In genomic region chr6:13924146-13924948, GRCh38 we compare ENCODE assay signal across 9 cellular contexts. TPM values are rescaled to one million over a fixed set of nuclear protein-coding genes. Genes with fewer than 3 reads are reported as not detected.
DNase-seq lines count a peak whose midpoint lies in the region; ATAC-seq, FAIRE-seq and TF ChIP-seq lines count a peak whose summit lies in the region.
"Had no signal": no experiment of that assay in that cellular context is flagged by ENCODE, and none has a peak within 500 bp of the region (broad histone marks: within the 10 kb centered on the region; RNA-seq: fewer than 3 reads in every experiment).

No MANE protein-coding gene starts in this region.

- H3K36me3 ChIP-seq in MG63: no peaks in the 10 kb centered on the region
- H3K36me3 ChIP-seq in colonic mucosa: no peaks in the 10 kb centered on the region
- H3K36me3 ChIP-seq in HepG2 (replicated peaks in 1 of 2; ENCODE audit: control insufficient read depth in 1 of 2, insufficient read depth in 2 of 2, low read length in 2 of 2): no peaks in the 10 kb centered on the region
- no peaks in the 10 kb centered on the region for H3K36me3 ChIP-seq in testis (ENCODE audit: low read depth, missing control alignments)
- no peaks in the 10 kb centered on the region for H3K36me3 ChIP-seq in Karpas-422 (ENCODE audit: insufficient read depth, low read length)

- H2AFZ ChIP-seq in HepG2 (ENCODE audit: low read length): no peak overlapping the region
- no peak overlapping the region for H2AFZ ChIP-seq in Karpas-422 (ENCODE audit: low read length)

- H3K79me2 ChIP-seq in HepG2 (ENCODE audit: insufficient read depth, low read length) (no peaks in the 10 kb centered on the region), Karpas-422 (ENCODE audit: low read length) (no peaks in the 10 kb centered on the region)

- 9% methylated on average over 19 of the region's 37 CpGs for WGBS in HepG2 (ENCODE audit: low lambda C conversion rate)
- 8 to 12% methylated on average over 17 to 37 of the region's 37 CpGs for WGBS in testis, 2 donors

- H3K4me3 ChIP-seq in MG63 (peak overlapping the region; percentile 39), colonic mucosa (peak overlapping the region; percentile 30), HepG2 (replicated peaks in 1 of 3; ENCODE audit: insufficient read depth in 1 of 3, low read depth in 2 of 3, low read length in 3 of 3) (peak overlapping the region; percentile 13 to 61 (median 24); a peak in 2 of 6 replicates), testis (peak overlapping the region; percentile 43 to 57), Karpas-422 (ENCODE audit: low read length) (no peak overlapping the region)

- TF ChIP-seq EP300 in HepG2 (IDR thresholded peaks at IDR 0.05; ENCODE audit: low read depth in 2 of 2, low read length in 2 of 2) (no peak), HepG2 (CRISPR knock-in tag; IDR thresholded peaks at IDR 0.05; ENCODE audit: borderline replicate concordance) (no peak)

- BruUV-seq in HepG2 (replicated peaks; lab: Mats Ljungman, UMichigan): no TSS peak

- in situ Hi-C loops in HepG2 (cut with HindIII; ENCODE audit: extremely low pct_ligation_motif_present, low pct_unique_long_range_greater_than_20kb): no loop called here

- H4K20me1 ChIP-seq in HepG2 (ENCODE audit: insufficient read depth, low read length) (no peaks in the 10 kb centered on the region), Karpas-422 (ENCODE audit: insufficient read depth, low read depth, low read length) (no peaks in the 10 kb centered on the region)

- no peaks in the 10 kb centered on the region; the same call in 1 of the 2 replicates for H3K9me3 ChIP-seq in MG63
- H3K9me3 ChIP-seq in colonic mucosa: no peaks in the 10 kb centered on the region
- no peaks in the 10 kb centered on the region for H3K9me3 ChIP-seq in HepG2 (ENCODE audit: low read length)
- no peaks in the 10 kb centered on the region for H3K9me3 ChIP-seq in testis
- H3K9me3 ChIP-seq in Karpas-422 (ENCODE audit: low read length): no peaks in the 10 kb centered on the region

- no peak for TF ChIP-seq POLR2A in HepG2 (IDR thresholded peaks at IDR 0.05; ENCODE audit: insufficient read depth in 1 of 2, low read depth in 2 of 2, low read length in 2 of 2)
- no peak for TF ChIP-seq POLR2A in testis (IDR thresholded peaks at IDR 0.05)

- H3K4me1 ChIP-seq in colonic mucosa (peaks cover 5% of the 10 kb centered on the region), HepG2 (ENCODE audit: insufficient read depth, low read length) (peaks cover 14% of the 10 kb centered on the region), testis (peaks cover 6% of the 10 kb centered on the region), Karpas-422 (ENCODE audit: low read length) (no peaks in the 10 kb centered on the region)

- no peak for TF ChIP-seq RAD21 in HepG2 (CRISPR knock-in tag; IDR thresholded peaks at IDR 0.05)

- DNase-seq in Daoy (ENCODE audit: low read depth) (peak; percentile 78), MG63 (peak; percentile 58), SW480 (ENCODE audit: low spot score) (peak; percentile 25), colonic mucosa (no peak), HepG2 (ENCODE audit: low spot score) (no peak), testis (peak; percentile 48), Karpas-422 (no peak), AML-193 (lab: John Stamatoyannopoulos, UW) (no peak)

- TF ChIP-seq CTCF in colonic mucosa (IDR thresholded peaks at IDR 0.05) (no peak), HepG2 (CRISPR knock-in tag; IDR thresholded peaks at IDR 0.05) (no peak), testis (IDR thresholded peaks at IDR 0.05) (no peak)

- H3K4me2 ChIP-seq in HepG2 (ENCODE audit: low read depth, low read length) (peak overlapping the region; percentile 65), Karpas-422 (ENCODE audit: low read depth, low read length, poor library complexity, severe bottlenecking) (no peak overlapping the region)

- no peak for FAIRE-seq in HepG2 (lab: Jason Lieb, UNC)

- H3K9ac ChIP-seq in colonic mucosa (ENCODE audit: low read depth in 2 of 2, low read length in 2 of 2) (no peak overlapping the region), HepG2 (ENCODE audit: insufficient read depth, low read depth, low read length) (no peak overlapping the region), Karpas-422 (ENCODE audit: low read length) (no peak overlapping the region)

- no peaks in the 10 kb centered on the region for H3K9me2 ChIP-seq in Karpas-422 (replicated peaks; ENCODE audit: insufficient read depth, low read length)

- H3K27me3 ChIP-seq in MG63: peaks cover 54% of the 10 kb centered on the region
- peaks cover 54% of the 10 kb centered on the region for H3K27me3 ChIP-seq in colonic mucosa
- H3K27me3 ChIP-seq in HepG2 (ENCODE audit: control insufficient read depth in 1 of 2, insufficient read depth in 2 of 2, low read length in 2 of 2): peaks cover 4 to 48% of the 10 kb centered on the region in 2 experiments
- no peaks in the 10 kb centered on the region for H3K27me3 ChIP-seq in testis
- H3K27me3 ChIP-seq in Karpas-422 (ENCODE audit: low read length): no peaks in the 10 kb centered on the region

- CTCF ChIA-PET in HepG2 (lab: Yijun Ruan, JAX; ENCODE audit: low intra/inter-chr PET ratio, low total read pairs): no interaction called here

- ATAC-seq in HepG2: peak; percentile 81

- POLR2A ChIA-PET in HepG2 (lab: Yijun Ruan, JAX): no interaction called here

- H3K27ac ChIP-seq in colonic mucosa (no peak overlapping the region), HepG2 (ENCODE audit: extremely low read length, insufficient read depth, low read length) (no peak overlapping the region), testis (peak overlapping the region in 1 of 2 donors; percentile 18), Karpas-422 (ENCODE audit: low read length) (no peak overlapping the region)

- intact Hi-C loops in colonic mucosa (cut with DNase I) (no loop called here), HepG2 (cut with micrococcal nuclease; ENCODE audit: unreplicated experiment) (no loop called here), testis (cut with DNase I; ENCODE audit: low total_unique reads) (no loop called here)

TF ChIP-seq in HepG2, 621 proteins besides CTCF, POLR2A, EP300 and RAD21 (continues in another document):
- TF ChIP-seq ZNF274 (CRISPR knock-in tag; IDR thresholded peaks at IDR 0.05) (no peak), HNF1A (IDR thresholded peaks at IDR 0.05; ENCODE audit: low read depth) (no peak), HNF1A (CRISPR knock-in tag; IDR thresholded peaks at IDR 0.05; ENCODE audit: borderline replicate concordance) (no peak), CEBPB (IDR thresholded peaks at IDR 0.05; ENCODE audit: borderline replicate concordance, low read depth, low read length) (peak; percentile 65; the same call in 1 of the 2 replicates)

RNA-seq across cellular contexts. Expression of gene RNF182, which starts 0.4 kb away (rescaled TPM):
- 4.7 and 8.7 TPM in 2 replicates for total RNA-seq in Daoy (2014; rRNA removed; shearing (Covaris generic))
- 0.23 and 0.42 TPM in 2 replicates for total RNA-seq in MG63 (2014; rRNA removed; shearing (Covaris generic); ENCODE audit: low replicate concordance)
- not detected for total RNA-seq in colonic mucosa
- not detected in 2 replicates for total RNA-seq in HepG2 (2016; rRNA removed; fragmentation: Illumina TruSeq; extraction: Trizol)
- not detected in 2 replicates for total RNA-seq in HepG2 (2016; cell fraction: cytosol; rRNA removed; fragmentation: Illumina TruSeq; extraction: Trizol; ENCODE audit: low read depth)
- total RNA-seq in HepG2 (2016; cell fraction: insoluble cytoplasmic fraction; rRNA removed; fragmentation: Illumina TruSeq; extraction: Trizol): not detected in 2 replicates
- not detected in 2 replicates for total RNA-seq in HepG2 (2016; cell fraction: membrane; rRNA removed; fragmentation: Illumina TruSeq; extraction: Trizol)
- not detected in 2 replicates for total RNA-seq in HepG2 (2016; cell fraction: nucleus; rRNA removed; fragmentation: Illumina TruSeq; extraction: Trizol)
- not detected in 2 replicates for polyA plus RNA-seq in HepG2 (2011; rRNA removed)
- 0.04 TPM in 1 of 2 replicates, not detected in the other for polyA plus RNA-seq in HepG2 (2011; cell fraction: cytosol; rRNA removed)
- not detected in 2 replicates for polyA plus RNA-seq in HepG2 (2011; cell fraction: nucleus; rRNA removed)
- polyA plus RNA-seq in HepG2 (2012): not detected in 2 replicates
- polyA plus RNA-seq in HepG2 (2016; cell fraction: cytosol; fragmentation: Illumina TruSeq; extraction: Trizol; ENCODE audit: low read depth): not detected in 2 replicates
- not detected in 2 replicates for polyA plus RNA-seq in HepG2 (2016; cell fraction: insoluble cytoplasmic fraction; fragmentation: Illumina TruSeq; extraction: Trizol; ENCODE audit: low read depth)
- polyA plus RNA-seq in HepG2 (2016; cell fraction: membrane; fragmentation: Illumina TruSeq; extraction: Trizol; ENCODE audit: low read depth): not detected in 2 replicates
- not detected in 2 replicates for polyA plus RNA-seq in HepG2 (2016; cell fraction: nucleus; fragmentation: Illumina TruSeq; extraction: Trizol; ENCODE audit: insufficient read depth, low read depth)
- polyA minus RNA-seq in HepG2 (2011; rRNA and poly(A)+ RNA removed; ENCODE audit: low replicate concordance): 133 TPM in 1 of 2 replicates, not detected in the other
- 0.59 TPM in 1 of 2 replicates, not detected in the other for polyA minus RNA-seq in HepG2 (2011; cell fraction: cytosol; rRNA and poly(A)+ RNA removed)
- polyA minus RNA-seq in HepG2 (2011; cell fraction: nucleus; rRNA and poly(A)+ RNA removed): 0.26 TPM in 1 of 2 replicates, not detected in the other
- 1 to 10 TPM; 5.8 to 7.2 TPM for total RNA-seq in testis
- polyA plus RNA-seq in testis (ENCODE audit: insufficient read depth, low read depth, low replicate concordance): 6.8 TPM
- total RNA-seq in Karpas-422 (2014; rRNA removed; shearing (Covaris generic); ENCODE audit: low replicate concordance): not detected in 2 replicates
- total RNA-seq: activated CD8-positive, alpha-beta memory T cell treated with anti-CD3 and anti-CD28 coated beads for 36 hours had no signal

Comparison
In these comparisons a context has a peak if more than half of its experiments do, and no peak if none do; other contexts are left out.
1. DNase-seq: peak in Daoy (single experiment), MG63 (single experiment), SW480 (single experiment) and testis (single experiment); none in colonic mucosa (single experiment), HepG2 (single experiment), Karpas-422 (single experiment) and AML-193 (0 of 2).